In the genomic region with DNA sequence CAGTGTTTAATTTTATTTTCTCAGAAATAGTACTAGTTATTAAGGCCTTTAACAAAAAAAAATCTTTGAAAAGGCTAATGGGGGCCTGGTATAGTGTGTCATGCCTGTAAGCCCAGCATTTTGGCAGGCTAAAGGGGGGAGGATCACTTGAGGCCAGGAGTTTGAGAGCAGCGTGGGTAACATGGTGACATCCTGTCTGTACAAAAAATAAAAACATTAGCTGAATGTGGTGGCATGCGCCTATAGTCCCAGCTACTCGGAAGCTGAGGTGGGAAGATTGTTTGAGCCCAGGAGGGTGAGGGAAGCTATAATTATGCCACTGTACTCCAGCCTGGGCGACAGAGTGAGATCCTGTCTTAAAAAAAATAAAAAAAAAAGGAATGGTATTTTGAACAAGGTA, we compare ENCODE assay signal across 25 cellular contexts.
"Had no signal": no experiment of that assay in that cellular context is flagged by ENCODE, and none has a peak within 500 bp of the region (broad histone marks: within the 10 kb centered on the region; RNA-seq: fewer than 3 reads in every experiment).

No MANE protein-coding gene starts in this region.

- H3K27ac ChIP-seq: stomach, tibial nerve had no signal

- DNase-seq: activated B cell treated with CpG ODN at 0.5 μM for 24 hours; activated CD4-positive, alpha-beta T cell treated with anti-CD3 and anti-CD28 coated beads for 36 hours; activated CD4-positive, alpha-beta T cell treated with anti-CD3 and anti-CD28 coated beads, Interleukin-2, amount 50 U/mL, for 4 hours; activated CD8-positive, alpha-beta memory T cell treated with anti-CD3 and anti-CD28 coated beads, Interleukin-2, amount 50 U/mL, for 48 hours; activated naive CD4-positive, alpha-beta T cell treated with Interleukin-2 at 50 U/mL for 16 hours; activated naive CD8-positive, alpha-beta T cell treated with anti-CD3 and anti-CD28 coated beads, Interleukin-2, amount 10 ng/mL, durations not matched to agents 7 days and 5 days; activated T-cell treated with anti-CD3 and anti-CD28 coated beads, Interleukin-2, amount 50 U/mL, for 4 hours; amygdala; caudate nucleus; effector CD4-positive, alpha-beta T cell; foreskin keratinocyte; glutamatergic neuron; occipital lobe; posterior cingulate gyrus; right cardiac atrium; stimulated activated CD4-positive, alpha-beta T cell treated with anti-CD3 and anti-CD28 coated beads, Interleukin-12 subunit alpha, Interleukin-12 subunit beta, amount 100 ng/mL, for 4 hours; stimulated activated CD4-positive, alpha-beta T cell treated with anti-CD3 and anti-CD28 coated beads, Interleukin-4, amount 100 ng/mL, for 4 hours; stomach; T1000 had no signal

- H3K27ac Mint-ChIP-seq: activated B cell treated with CpG ODN at 0.5 μM for 24 hours; activated CD4-positive, alpha-beta T cell treated with anti-CD3 and anti-CD28 coated beads for 36 hours; activated naive CD8-positive, alpha-beta T cell treated with anti-CD3 and anti-CD28 coated beads, Interleukin-2, amount 10 ng/mL, durations not matched to agents 7 days and 5 days; activated T-helper 2 cell treated with anti-CD3 and anti-CD28 coated beads, Interferon-gamma antibody, Interleukin-2, Interleukin-4, amounts not matched to agents 10 μg/mL and 5 μg/mL and 100 μg/mL, durations not matched to agents 14 hours and 24 hours and 36 hours; dendritic cell treated with granulocyte-macrophage colony-stimulating factor and Interleukin-4, amounts not matched to agents 40 ng/mL and 50 ng/mL, for 4 days had no signal

- H3K36me3 ChIP-seq: stomach, suprapubic skin, tibial nerve had no signal

- H3K4me3 Mint-ChIP-seq: activated B cell treated with CpG ODN at 0.5 μM for 24 hours; activated CD4-positive, alpha-beta T cell treated with anti-CD3 and anti-CD28 coated beads for 36 hours; activated naive CD8-positive, alpha-beta T cell treated with anti-CD3 and anti-CD28 coated beads, Interleukin-2, amount 10 ng/mL, durations not matched to agents 7 days and 5 days; activated T-cell treated with anti-CD3 and anti-CD28 coated beads, Interleukin-2, amount 50 U/mL, for 4 hours; dendritic cell treated with granulocyte-macrophage colony-stimulating factor and Interleukin-4, amounts not matched to agents 40 ng/mL and 50 ng/mL, for 4 days; memory B cell; neural crest cell had no signal

- H3K9me3 ChIP-seq: stomach, suprapubic skin, tibial nerve had no signal

- H3K27me3 Mint-ChIP-seq: activated B cell treated with CpG ODN at 0.5 μM for 24 hours; activated CD4-positive, alpha-beta T cell treated with anti-CD3 and anti-CD28 coated beads for 36 hours; activated naive CD8-positive, alpha-beta T cell treated with anti-CD3 and anti-CD28 coated beads, Interleukin-2, amount 10 ng/mL, durations not matched to agents 7 days and 5 days; dendritic cell treated with granulocyte-macrophage colony-stimulating factor and Interleukin-4, amounts not matched to agents 40 ng/mL and 50 ng/mL, for 4 days; memory B cell had no signal

- ATAC-seq: activated CD4-positive, alpha-beta T cell treated with anti-CD3 and anti-CD28 coated beads for 36 hours; activated T-cell treated with anti-CD3 and anti-CD28 coated beads, Interleukin-2, amount 50 U/mL, for 4 hours; foreskin keratinocyte had no signal

- H3K4me3 ChIP-seq: stomach, suprapubic skin, tibial nerve had no signal

- H3K27me3 ChIP-seq: foreskin keratinocyte, stomach, suprapubic skin, tibial nerve had no signal

- H3K9me3 Mint-ChIP-seq: activated B cell treated with CpG ODN at 0.5 μM for 24 hours; activated naive CD8-positive, alpha-beta T cell treated with anti-CD3 and anti-CD28 coated beads, Interleukin-2, amount 10 ng/mL, durations not matched to agents 7 days and 5 days; activated T-cell treated with anti-CD3 and anti-CD28 coated beads, Interleukin-2, amount 50 U/mL, for 4 hours; activated T-helper 2 cell treated with anti-CD3 and anti-CD28 coated beads, Interferon-gamma antibody, Interleukin-2, Interleukin-4, amounts not matched to agents 10 μg/mL and 5 μg/mL and 100 μg/mL, durations not matched to agents 14 hours and 24 hours and 36 hours; dendritic cell treated with granulocyte-macrophage colony-stimulating factor and Interleukin-4, amounts not matched to agents 40 ng/mL and 50 ng/mL, for 4 days; memory B cell; neural crest cell had no signal
